Comparison of ENCODE assay signal across 15 cellular contexts in the genomic region with DNA sequence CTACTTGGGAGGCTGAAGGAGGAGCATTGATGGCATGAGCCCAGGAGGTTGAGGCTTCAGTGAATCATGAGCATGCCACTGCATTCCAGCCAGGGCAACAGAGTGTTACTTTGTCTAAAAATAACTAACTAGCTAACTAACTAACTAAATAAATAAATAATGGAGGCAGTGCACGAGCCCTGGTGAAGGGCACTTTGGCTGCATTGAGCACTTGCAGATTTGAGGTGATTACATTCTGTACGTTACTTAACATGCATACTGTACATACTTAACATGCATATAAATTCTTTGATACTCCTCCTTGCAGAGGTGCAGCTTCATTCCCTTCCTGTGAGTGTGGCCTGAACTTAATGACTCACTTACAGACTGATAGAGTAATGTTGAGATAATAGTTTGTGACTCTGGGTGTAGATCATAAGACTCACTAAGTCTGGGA. TPM values are rescaled to one million over a fixed set of nuclear protein-coding genes. Genes with fewer than 3 reads are reported as not detected.
DNase-seq lines count a peak whose midpoint lies in the region; ATAC-seq and TF ChIP-seq lines count a peak whose summit lies in the region.
"Had no signal": no experiment of that assay in that cellular context is flagged by ENCODE, and none has a peak within 500 bp of the region (broad histone marks: within the 10 kb centered on the region; RNA-seq: fewer than 3 reads in every experiment).

No MANE protein-coding gene starts in this region.

- H3K4me1 Mint-ChIP-seq in effector memory CD8-positive, alpha-beta T cell (ENCODE audit: low read depth in 2 of 2): peaks cover 18% of the 10 kb centered on the region in 2 donors

- peaks cover 32% of the 10 kb centered on the region for H3K36me3 Mint-ChIP-seq in effector memory CD8-positive, alpha-beta T cell (ENCODE audit: insufficient read depth)

- peak; percentile 71 for ATAC-seq in Right ventricle myocardium inferior
- ATAC-seq in gastroesophageal sphincter: peak; percentile 45
- ATAC-seq in thoracic aorta (ENCODE audit: insufficient number of reproducible peaks, low FRiP score, low read depth): peak; percentile 35
- ATAC-seq in effector memory CD8-positive, alpha-beta T cell (replicated peaks): no peak
- no peak for ATAC-seq in HG02759 (IDR thresholded peaks at IDR 0.05; ENCODE audit: unreplicated experiment)
- ATAC-seq: upper lobe of right lung had no signal

- TF ChIP-seq CTCF in right atrium auricular region (IDR thresholded peaks at IDR 0.05): no peak
- TF ChIP-seq CTCF in gastroesophageal sphincter (IDR thresholded peaks at IDR 0.05): no peak
- TF ChIP-seq CTCF in thoracic aorta (IDR thresholded peaks at IDR 0.05): no peak

- H3K9ac ChIP-seq in adipocyte (ENCODE audit: low read length): no peak overlapping the region

- TF ChIP-seq EP300 in gastroesophageal sphincter (IDR thresholded peaks at IDR 0.05): no peak

- no peak for TF ChIP-seq POLR2A in gastroesophageal sphincter (IDR thresholded peaks at IDR 0.05)

- H3K27ac Mint-ChIP-seq in effector memory CD8-positive, alpha-beta T cell: no peak overlapping the region

- H3K9me3 ChIP-seq in right atrium auricular region (no peaks in the 10 kb centered on the region), adipocyte (ENCODE audit: control insufficient read depth, low read length) (no peaks in the 10 kb centered on the region), gastroesophageal sphincter (no peaks in the 10 kb centered on the region), thoracic aorta (no peaks in the 10 kb centered on the region)
- H3K9me3 ChIP-seq: upper lobe of right lung had no signal

- no peak overlapping the region for H3K4me3 Mint-ChIP-seq in effector memory CD8-positive, alpha-beta T cell
- H3K4me3 Mint-ChIP-seq: nephron had no signal

- H3K9me3 Mint-ChIP-seq in effector memory CD8-positive, alpha-beta T cell: no peaks in the 10 kb centered on the region
- H3K9me3 Mint-ChIP-seq: nephron had no signal

- no peaks in the 10 kb centered on the region for H3K27me3 ChIP-seq in right atrium auricular region
- no peaks in the 10 kb centered on the region for H3K27me3 ChIP-seq in adipocyte (replicated peaks; ENCODE audit: control insufficient read depth, insufficient read depth, low read length)
- no peaks in the 10 kb centered on the region for H3K27me3 ChIP-seq in gastroesophageal sphincter
- H3K27me3 ChIP-seq in thoracic aorta (replicated peaks; ENCODE audit: insufficient read depth): no peaks in the 10 kb centered on the region
- H3K27me3 ChIP-seq: upper lobe of right lung had no signal

- peak overlapping the region in 1 of 2 donors; percentile 62 for H3K27ac ChIP-seq in right atrium auricular region
- H3K27ac ChIP-seq in gastroesophageal sphincter: peak overlapping the region in 1 of 4 donors; percentile 37
- peak overlapping the region in 1 of 2 donors; percentile 44 for H3K27ac ChIP-seq in thoracic aorta
- H3K27ac ChIP-seq: upper lobe of right lung had no signal

- intact Hi-C loops in Right ventricle myocardium inferior (cut with DNase I): no loop called here

- H3K4me1 ChIP-seq in right atrium auricular region: no peaks in the 10 kb centered on the region
- peaks cover 9% of the 10 kb centered on the region for H3K4me1 ChIP-seq in adipocyte (ENCODE audit: control insufficient read depth, insufficient read depth, low read length)
- H3K4me1 ChIP-seq in gastroesophageal sphincter: peaks cover 0 to 13% (median 0%) of the 10 kb centered on the region in 3 donors
- H3K4me1 ChIP-seq in thoracic aorta (ENCODE audit: control insufficient read depth in 1 of 2, low read depth in 2 of 2): peaks cover 0 to 9% of the 10 kb centered on the region in 2 donors
- H3K4me1 ChIP-seq: upper lobe of right lung had no signal

- 20% methylated on average over 2 of the region's 2 CpGs; no CpG with 5 or more reads in 1 of the 2 donors for WGBS in gastroesophageal sphincter (ENCODE audit: low coverage in 1 of 2), 2 donors

- DNase-seq in Right ventricle myocardium inferior (ENCODE audit: missing footprints) (no peak), right atrium auricular region (ENCODE audit: low spot score) (no peak), adipocyte (ENCODE audit: low read depth) (peak; percentile 31), thoracic aorta (ENCODE audit: low spot score) (no peak), NCI-H748 (lab: John Stamatoyannopoulos, UW; ENCODE audit: unreplicated experiment) (no peak)
- DNase-seq in effector memory CD8-positive, alpha-beta T cell: no peak
- DNase-seq: activated CD4-positive, CD25-positive, alpha-beta regulatory T cell treated with anti-CD3 and anti-CD28 coated beads, Interleukin-2, amount 50 U/mL, for 72 hours; activated T-cell treated with anti-CD3 and anti-CD28 coated beads, Interleukin-2, amount 50 U/mL, for 1 hour; DMS79; erythroblast; NCI-H526; upper lobe of right lung had no signal

- no peaks in the 10 kb centered on the region for H3K36me3 ChIP-seq in right atrium auricular region
- no peaks in the 10 kb centered on the region for H3K36me3 ChIP-seq in adipocyte (ENCODE audit: control insufficient read depth, insufficient read depth, low read length, severe bottlenecking)
- H3K36me3 ChIP-seq in gastroesophageal sphincter: peaks cover 0 to 11% of the 10 kb centered on the region in 2 donors
- no peaks in the 10 kb centered on the region for H3K36me3 ChIP-seq in thoracic aorta
- H3K36me3 ChIP-seq: upper lobe of right lung had no signal

- H3K4me3 ChIP-seq in right atrium auricular region (no peak overlapping the region), adipocyte (ENCODE audit: low read length) (no peak overlapping the region), gastroesophageal sphincter (no peak overlapping the region), thoracic aorta (no peak overlapping the region)
- H3K4me3 ChIP-seq: upper lobe of right lung had no signal

- no peaks in the 10 kb centered on the region for H3K27me3 Mint-ChIP-seq in effector memory CD8-positive, alpha-beta T cell

RNA-seq across cellular contexts. Expression of a gene that starts 10.7 kb away (rescaled TPM):
- total RNA-seq in Right ventricle myocardium inferior (249 TPM), right atrium auricular region (100 to 1,000 TPM; 272 to 536 TPM), gastroesophageal sphincter (100 to 1,000 TPM; 281 to 626 (median 424) TPM), thoracic aorta (100 to 1,000 TPM; 525 to 870 TPM)

Comparison
In these comparisons a context has a peak if more than half of its experiments do, and no peak if none do; other contexts are left out.
1. ATAC-seq: peak in Right ventricle myocardium inferior (single experiment), gastroesophageal sphincter (single experiment) and thoracic aorta (single experiment); none in effector memory CD8-positive, alpha-beta T cell (single experiment) and HG02759 (single experiment).